ENCODE assay signal across 2 cellular contexts in the genomic region with DNA sequence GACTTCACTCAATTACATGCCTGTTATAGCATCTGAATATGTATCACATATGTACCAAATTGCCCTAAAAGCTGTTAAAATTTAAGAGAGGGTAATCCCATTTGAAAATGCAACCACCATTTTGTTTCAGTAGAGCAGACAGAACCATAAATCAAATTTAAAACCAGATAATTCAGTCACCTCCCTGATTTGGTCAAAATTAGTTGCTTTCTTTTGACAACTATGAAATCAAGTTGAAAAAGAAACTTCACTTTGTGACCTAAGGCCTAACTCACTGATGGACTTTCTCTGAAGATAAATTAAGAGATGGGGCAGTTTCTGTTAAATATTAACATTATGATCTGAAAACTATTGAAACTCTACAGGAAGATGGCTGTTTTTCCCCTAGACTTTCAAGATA.
TF ChIP-seq lines count a peak whose summit lies in the region.

No MANE protein-coding gene starts in this region.

TF ChIP-seq in liver, 16 proteins besides CTCF, POLR2A, EP300 and RAD21:
- TF ChIP-seq, protein P1, sequence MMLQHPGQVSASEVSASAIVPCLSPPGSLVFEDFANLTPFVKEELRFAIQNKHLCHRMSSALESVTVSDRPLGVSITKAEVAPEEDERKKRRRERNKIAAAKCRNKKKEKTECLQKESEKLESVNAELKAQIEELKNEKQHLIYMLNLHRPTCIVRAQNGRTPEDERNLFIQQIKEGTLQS (IDR thresholded peaks at IDR 0.05): no peak
- TF ChIP-seq TAF1 (conservative IDR thresholded peaks at IDR 0.05): no peak
- TF ChIP-seq JUND (IDR thresholded peaks at IDR 0.05): no peak
- TF ChIP-seq YY1 (IDR thresholded peaks at IDR 0.05): no peak
- peak in 1 of 2 donors; percentile 25 for TF ChIP-seq HNF4A (conservative IDR thresholded peaks at IDR 0.05)
- TF ChIP-seq, protein P2, sequence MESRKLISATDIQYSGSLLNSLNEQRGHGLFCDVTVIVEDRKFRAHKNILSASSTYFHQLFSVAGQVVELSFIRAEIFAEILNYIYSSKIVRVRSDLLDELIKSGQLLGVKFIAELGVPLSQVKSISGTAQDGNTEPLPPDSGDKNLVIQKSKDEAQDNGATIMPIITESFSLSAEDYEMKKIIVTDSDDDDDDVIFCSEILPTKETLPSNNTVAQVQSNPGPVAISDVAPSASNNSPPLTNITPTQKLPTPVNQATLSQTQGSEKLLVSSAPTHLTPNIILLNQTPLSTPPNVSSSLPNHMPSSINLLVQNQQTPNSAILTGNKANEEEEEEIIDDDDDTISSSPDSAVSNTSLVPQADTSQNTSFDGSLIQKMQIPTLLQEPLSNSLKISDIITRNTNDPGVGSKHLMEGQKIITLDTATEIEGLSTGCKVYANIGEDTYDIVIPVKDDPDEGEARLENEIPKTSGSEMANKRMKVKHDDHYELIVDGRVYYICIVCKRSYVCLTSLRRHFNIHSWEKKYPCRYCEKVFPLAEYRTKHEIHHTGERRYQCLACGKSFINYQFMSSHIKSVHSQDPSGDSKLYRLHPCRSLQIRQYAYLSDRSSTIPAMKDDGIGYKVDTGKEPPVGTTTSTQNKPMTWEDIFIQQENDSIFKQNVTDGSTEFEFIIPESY (IDR thresholded peaks at IDR 0.05): no peak
- TF ChIP-seq, protein P3, sequence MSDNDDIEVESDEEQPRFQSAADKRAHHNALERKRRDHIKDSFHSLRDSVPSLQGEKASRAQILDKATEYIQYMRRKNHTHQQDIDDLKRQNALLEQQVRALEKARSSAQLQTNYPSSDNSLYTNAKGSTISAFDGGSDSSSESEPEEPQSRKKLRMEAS (IDR thresholded peaks at IDR 0.05): no peak
- no peak for TF ChIP-seq HNF4G (IDR thresholded peaks at IDR 0.05)
- TF ChIP-seq GABPA (IDR thresholded peaks at IDR 0.05 in 1 of 2, conservative IDR thresholded peaks at IDR 0.05 in 1 of 2): no peak

TF ChIP-seq in HepG2, 621 proteins besides CTCF, POLR2A, EP300 and RAD21:
- no peak for TF ChIP-seq ZNF569 (CRISPR knock-in tag; IDR thresholded peaks at IDR 0.05; ENCODE audit: borderline replicate concordance)
- no peak for TF ChIP-seq ZKSCAN8 (CRISPR knock-in tag; IDR thresholded peaks at IDR 0.05; ENCODE audit: borderline replicate concordance)
- TF ChIP-seq ZNF180 (CRISPR knock-in tag; IDR thresholded peaks at IDR 0.05; ENCODE audit: borderline replicate concordance, low read depth): no peak
- TF ChIP-seq, protein P4, sequence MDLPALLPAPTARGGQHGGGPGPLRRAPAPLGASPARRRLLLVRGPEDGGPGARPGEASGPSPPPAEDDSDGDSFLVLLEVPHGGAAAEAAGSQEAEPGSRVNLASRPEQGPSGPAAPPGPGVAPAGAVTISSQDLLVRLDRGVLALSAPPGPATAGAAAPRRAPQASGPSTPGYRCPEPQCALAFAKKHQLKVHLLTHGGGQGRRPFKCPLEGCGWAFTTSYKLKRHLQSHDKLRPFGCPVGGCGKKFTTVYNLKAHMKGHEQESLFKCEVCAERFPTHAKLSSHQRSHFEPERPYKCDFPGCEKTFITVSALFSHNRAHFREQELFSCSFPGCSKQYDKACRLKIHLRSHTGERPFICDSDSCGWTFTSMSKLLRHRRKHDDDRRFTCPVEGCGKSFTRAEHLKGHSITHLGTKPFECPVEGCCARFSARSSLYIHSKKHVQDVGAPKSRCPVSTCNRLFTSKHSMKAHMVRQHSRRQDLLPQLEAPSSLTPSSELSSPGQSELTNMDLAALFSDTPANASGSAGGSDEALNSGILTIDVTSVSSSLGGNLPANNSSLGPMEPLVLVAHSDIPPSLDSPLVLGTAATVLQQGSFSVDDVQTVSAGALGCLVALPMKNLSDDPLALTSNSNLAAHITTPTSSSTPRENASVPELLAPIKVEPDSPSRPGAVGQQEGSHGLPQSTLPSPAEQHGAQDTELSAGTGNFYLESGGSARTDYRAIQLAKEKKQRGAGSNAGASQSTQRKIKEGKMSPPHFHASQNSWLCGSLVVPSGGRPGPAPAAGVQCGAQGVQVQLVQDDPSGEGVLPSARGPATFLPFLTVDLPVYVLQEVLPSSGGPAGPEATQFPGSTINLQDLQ (CRISPR knock-in tag; IDR thresholded peaks at IDR 0.05): no peak
- no peak for TF ChIP-seq KAT8 (CRISPR knock-in tag; IDR thresholded peaks at IDR 0.05)
- TF ChIP-seq NFE2 (CRISPR knock-in tag; IDR thresholded peaks at IDR 0.05): no peak
- TF ChIP-seq, protein P5, sequence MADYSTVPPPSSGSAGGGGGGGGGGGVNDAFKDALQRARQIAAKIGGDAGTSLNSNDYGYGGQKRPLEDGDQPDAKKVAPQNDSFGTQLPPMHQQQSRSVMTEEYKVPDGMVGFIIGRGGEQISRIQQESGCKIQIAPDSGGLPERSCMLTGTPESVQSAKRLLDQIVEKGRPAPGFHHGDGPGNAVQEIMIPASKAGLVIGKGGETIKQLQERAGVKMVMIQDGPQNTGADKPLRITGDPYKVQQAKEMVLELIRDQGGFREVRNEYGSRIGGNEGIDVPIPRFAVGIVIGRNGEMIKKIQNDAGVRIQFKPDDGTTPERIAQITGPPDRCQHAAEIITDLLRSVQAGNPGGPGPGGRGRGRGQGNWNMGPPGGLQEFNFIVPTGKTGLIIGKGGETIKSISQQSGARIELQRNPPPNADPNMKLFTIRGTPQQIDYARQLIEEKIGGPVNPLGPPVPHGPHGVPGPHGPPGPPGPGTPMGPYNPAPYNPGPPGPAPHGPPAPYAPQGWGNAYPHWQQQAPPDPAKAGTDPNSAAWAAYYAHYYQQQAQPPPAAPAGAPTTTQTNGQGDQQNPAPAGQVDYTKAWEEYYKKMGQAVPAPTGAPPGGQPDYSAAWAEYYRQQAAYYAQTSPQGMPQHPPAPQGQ (CRISPR knock-in tag; IDR thresholded peaks at IDR 0.05; ENCODE audit: borderline replicate concordance): no peak
- no peak for TF ChIP-seq ZNF34 (CRISPR knock-in tag; IDR thresholded peaks at IDR 0.05; ENCODE audit: borderline replicate concordance)
- TF ChIP-seq, protein P6, sequence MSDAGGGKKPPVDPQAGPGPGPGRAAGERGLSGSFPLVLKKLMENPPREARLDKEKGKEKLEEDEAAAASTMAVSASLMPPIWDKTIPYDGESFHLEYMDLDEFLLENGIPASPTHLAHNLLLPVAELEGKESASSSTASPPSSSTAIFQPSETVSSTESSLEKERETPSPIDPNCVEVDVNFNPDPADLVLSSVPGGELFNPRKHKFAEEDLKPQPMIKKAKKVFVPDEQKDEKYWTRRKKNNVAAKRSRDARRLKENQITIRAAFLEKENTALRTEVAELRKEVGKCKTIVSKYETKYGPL (CRISPR knock-in tag; IDR thresholded peaks at IDR 0.05): no peak
